20 cellular contexts compared by ENCODE assay signal in the genomic region with DNA sequence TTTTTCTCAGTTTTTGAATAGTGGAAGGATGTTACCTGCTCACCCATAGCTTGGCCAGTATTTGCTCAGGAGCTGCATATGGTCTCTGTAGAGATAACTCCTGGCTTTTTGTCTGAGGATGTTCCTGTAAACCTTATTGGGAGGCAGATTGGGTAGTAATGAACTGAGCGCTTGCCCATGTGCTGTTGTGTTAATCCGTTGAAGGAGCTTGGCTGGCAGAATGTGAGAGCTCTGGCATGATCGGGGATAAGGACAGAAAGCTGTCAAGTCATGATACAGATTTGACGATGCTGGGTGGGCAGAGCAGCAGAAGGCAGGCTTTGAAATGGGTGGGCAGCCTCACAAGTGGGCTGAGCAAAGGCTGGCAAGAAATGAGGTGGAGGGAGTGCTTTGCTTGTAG. TPM values are rescaled to one million over a fixed set of nuclear protein-coding genes. Genes with fewer than 3 reads are reported as not detected.
DNase-seq lines count a peak whose midpoint lies in the region; ATAC-seq and TF ChIP-seq lines count a peak whose summit lies in the region.
"Had no signal": no experiment of that assay in that cellular context is flagged by ENCODE, and none has a peak within 500 bp of the region (broad histone marks: within the 10 kb centered on the region; RNA-seq: fewer than 3 reads in every experiment).

No MANE protein-coding gene starts in this region.

- intact Hi-C loops in left colon (cut with DNase I, micrococcal nuclease): no loop called here
- intact Hi-C loops in psoas muscle (cut with DNase I): no loop called here

- no peak overlapping the region for H3K18ac ChIP-seq in mesendoderm (ENCODE audit: low read length)

- no peak overlapping the region for H3K4me2 ChIP-seq in mesendoderm (ENCODE audit: low read length)
- H3K4me2 ChIP-seq: PC-9 had no signal

- H3K27ac ChIP-seq in mesendoderm (ENCODE audit: low read depth, low read length) (no peak overlapping the region), psoas muscle (no peak overlapping the region)
- H3K27ac ChIP-seq: 22Rv1, PC-9, SJCRH30 had no signal

- H2BK5ac ChIP-seq in mesendoderm (ENCODE audit: low read length): no peak overlapping the region

- H3K4me3 ChIP-seq in mesendoderm (ENCODE audit: low read length): no peak overlapping the region
- no peak overlapping the region for H3K4me3 ChIP-seq in psoas muscle
- H3K4me3 ChIP-seq: PC-9, SJCRH30 had no signal

- H3K4me1 ChIP-seq in mesendoderm (ENCODE audit: control insufficient read depth, low read depth, low read length) (peaks cover 8% of the 10 kb centered on the region), psoas muscle (no peaks in the 10 kb centered on the region)
- H3K4me1 ChIP-seq: SJCRH30 had no signal

- ATAC-seq in HG03469 (IDR thresholded peaks at IDR 0.05; ENCODE audit: unreplicated experiment) (no peak), GM21825 (IDR thresholded peaks at IDR 0.05; ENCODE audit: unreplicated experiment) (no peak), left colon (no peak), psoas muscle (no peak)

- no peak overlapping the region for H3K9ac ChIP-seq in mesendoderm (ENCODE audit: low read length)

- no peaks in the 10 kb centered on the region for H3K36me3 ChIP-seq in mesendoderm (ENCODE audit: control insufficient read depth, insufficient read depth, low read length)
- no peaks in the 10 kb centered on the region for H3K36me3 ChIP-seq in psoas muscle (ENCODE audit: insufficient read depth in 1 of 2, low read depth in 1 of 2)
- H3K36me3 ChIP-seq: SJCRH30 had no signal

- no peak overlapping the region for H4K8ac ChIP-seq in mesendoderm (ENCODE audit: low read depth, low read length)

- no peak overlapping the region for H3K23ac ChIP-seq in mesendoderm (ENCODE audit: low read length)

- TF ChIP-seq CTCF in psoas muscle (IDR thresholded peaks at IDR 0.05): no peak

- peak overlapping the region; percentile 76 for H3K56ac ChIP-seq in mesendoderm (ENCODE audit: low read length)

- no peak overlapping the region for H2BK120ac ChIP-seq in mesendoderm (ENCODE audit: low read depth, low read length)

- no peak overlapping the region for H4K5ac ChIP-seq in mesendoderm (ENCODE audit: low read length)

- peaks cover 4% of the 10 kb centered on the region for H3K79me2 ChIP-seq in mesendoderm (ENCODE audit: control insufficient read depth, insufficient read depth, low read length)

- peaks cover 10% of the 10 kb centered on the region for H3K79me1 ChIP-seq in mesendoderm (ENCODE audit: low read length)

- no peaks in the 10 kb centered on the region for H3K9me3 ChIP-seq in psoas muscle

- H2AK5ac ChIP-seq in mesendoderm (ENCODE audit: low read length): peak overlapping the region; percentile 69

- no peak overlapping the region for H3K4ac ChIP-seq in mesendoderm (ENCODE audit: low read depth, low read length)

- H2BK15ac ChIP-seq in mesendoderm (replicated peaks; ENCODE audit: low read depth): no peak overlapping the region

- peak; percentile 67 for DNase-seq in NCI-H82 (lab: John Stamatoyannopoulos, UW)
- no peak for DNase-seq in NCI-H82 treated with DMSO at 0.1 percent for 48 hours (lab: John Stamatoyannopoulos, UW; ENCODE audit: unreplicated experiment)
- peak; percentile 45 for DNase-seq in cerebellum (ENCODE audit: low spot score)
- no peak for DNase-seq in mesendoderm
- no peak for DNase-seq in left colon
- no peak for DNase-seq in psoas muscle
- DNase-seq: CD8-positive, alpha-beta memory T cell; EL; KBM-7; NCI-H1436; NCI-H2029; NCI-H2171; NCI-H446; NCI-H748 treated with DMSO at 0.1 percent for 48 hours; PC-9; SJCRH30 had no signal

- H3K27me3 ChIP-seq in mesendoderm (ENCODE audit: insufficient read depth, low read length, poor library complexity): no peaks in the 10 kb centered on the region
- H3K27me3 ChIP-seq in psoas muscle (ENCODE audit: insufficient read depth in 3 of 3, low read length in 2 of 3): peaks cover 0 to 3% (median 0%) of the 10 kb centered on the region in 3 donors
- H3K27me3 ChIP-seq: SJCRH30 had no signal

- no CpG with 5 or more reads among the region's 4 CpGs for WGBS in mesendoderm (ENCODE audit: extremely low coverage, insufficient coverage, low lambda C conversion rate)
- 67 to 75% (median 70%) methylated on average over 4 of the region's 4 CpGs for WGBS in psoas muscle, 3 donors

RNA-seq across cellular contexts. Expression of a gene that starts 27.4 kb away (rescaled TPM):
- total RNA-seq in cerebellum (23.7 TPM), left colon (under 1 TPM in 1 of 2 donors, not detected in 1; 0.14 TPM), psoas muscle (not detected)
- polyA plus RNA-seq in mesendoderm (2013, experiment 1 of 2): 12.0 TPM
- 12.7 TPM for polyA plus RNA-seq in mesendoderm (2013, experiment 2 of 2)
- under 1 TPM in 1 of 3 donors, not detected in 2; 0.05 TPM for polyA plus RNA-seq in psoas muscle
- total RNA-seq: CD8-positive, alpha-beta memory T cell; SJCRH30 had no signal
- polyA plus RNA-seq: BJ; CD8-positive, alpha-beta memory T cell had no signal

Comparison
In these comparisons a context has a peak if more than half of its experiments do, and no peak if none do; other contexts are left out.
1. DNase-seq: peak in NCI-H82 (single experiment) and cerebellum (single experiment); none in NCI-H82 treated with DMSO at 0.1 percent for 48 hours (single experiment), mesendoderm (single experiment), left colon (0 of 2) and psoas muscle (0 of 2).
2. RNA of a gene that starts 27.4 kb away (total RNA-seq): 23.7 TPM in cerebellum (single experiment); 0.14 TPM in left colon and not detected in psoas muscle; every median in the first group is over 10 times any median in the second.